Comparison of ENCODE assay signal across 10 cellular contexts in genomic region chr13:111165611-111166010, GRCh38. TPM values are rescaled to one million over a fixed set of nuclear protein-coding genes. Genes with fewer than 3 reads are reported as not detected.
DNase-seq lines count a peak whose midpoint lies in the region; ATAC-seq, FAIRE-seq and TF ChIP-seq lines count a peak whose summit lies in the region.
"Had no signal": no experiment of that assay in that cellular context is flagged by ENCODE, and none has a peak within 500 bp of the region (broad histone marks: within the 10 kb centered on the region; RNA-seq: fewer than 3 reads in every experiment).

No MANE protein-coding gene starts in this region.

- intact Hi-C loops in GM12878 (cut with micrococcal nuclease; ENCODE audit: unreplicated experiment) = loop anchor here (1.0 to 5.0 kb wide), 2 partner anchors 19 to 37 kb away; no protein-coding TSS in a partner anchor

- RAD21 ChIA-PET in GM12878 (lab: Charles Lee; ENCODE audit: unreplicated experiment) = interaction anchor here (1.5 kb wide), 1 partner anchor 20 kb away, joined by 10 read pairs; no protein-coding TSS in a partner anchor

- ATAC-seq in GM19455 (IDR thresholded peaks at IDR 0.05; ENCODE audit: unreplicated experiment) = peak; percentile 57
- ATAC-seq in HG03039 (IDR thresholded peaks at IDR 0.05; ENCODE audit: unreplicated experiment) = peak; percentile 42
- ATAC-seq in GM12878 = peak; percentile 77

- H3K27ac ChIP-seq in GM12878 (ENCODE audit: control insufficient read depth, insufficient read depth) (peak overlapping the region; percentile 66), GM23248 (no peak overlapping the region)
- H3K27ac ChIP-seq: epithelial cell of prostate had no signal

- no TSS peak for BruUV-seq in GM12878 (replicated peaks; lab: Mats Ljungman, UMichigan)

- H3K79me2 ChIP-seq in GM12878 (ENCODE audit: control insufficient read depth, insufficient read depth, low read length) = peaks cover 96% of the 10 kb centered on the region
- peaks cover 100% of the 10 kb centered on the region for H3K79me2 ChIP-seq in GM23248 (ENCODE audit: insufficient read depth)

- no peaks in the 10 kb centered on the region for H3K9me2 ChIP-seq in GM23248 (ENCODE audit: insufficient read depth)

- H3F3A ChIP-seq in GM23248 (ENCODE audit: insufficient read depth) = no peaks in the 10 kb centered on the region

- no peak for TF ChIP-seq POLR2A in GM12878 (IDR thresholded peaks at IDR 0.05; ENCODE audit: low read depth, low read length)

- no peak for TF ChIP-seq RAD21 in GM12878 (IDR thresholded peaks at IDR 0.05; ENCODE audit: insufficient read depth, low read depth, low read length)

- TF ChIP-seq CTCF in GM10248 (IDR thresholded peaks at IDR 0.05; ENCODE audit: control extremely low read depth, extremely low read depth, low read depth, missing control alignments) = no peak
- no peak for TF ChIP-seq CTCF in GM12878 (IDR thresholded peaks at IDR 0.05 in 2 of 3, conservative IDR thresholded peaks at IDR 0.05 in 1 of 3; ENCODE audit: control insufficient read depth in 2 of 3, extremely low read depth in 1 of 3, insufficient read depth in 1 of 3, low read depth in 3 of 3, low read length in 3 of 3)

- peaks cover 6 to 27% of the 10 kb centered on the region in 2 experiments for H3K36me3 ChIP-seq in GM12878 (ENCODE audit: control insufficient read depth in 2 of 2, insufficient read depth in 2 of 2, low read length in 1 of 2)
- no peaks in the 10 kb centered on the region for H3K36me3 ChIP-seq in GM23248 (ENCODE audit: low read depth)

- CTCF ChIA-PET in GM10248 (lab: Yijun Ruan, JAX) = interaction anchor here (0.8 to 1.4 kb wide), 3 partner anchors 9 to 19 kb away, joined by 3 to 5 read pairs (median 3); no protein-coding TSS in a partner anchor
- CTCF ChIA-PET in GM12878 (lab: Yijun Ruan, JAX) = interaction anchor here (1.1 to 1.3 kb wide), 3 partner anchors 17 to 59 kb away, joined by 3 to 4 read pairs (median 3); no protein-coding TSS in a partner anchor

- POLR2A ChIA-PET in GM10248 (lab: Yijun Ruan, JAX) (interaction anchor here (0.7 kb wide), 1 partner anchor 19 kb away, joined by 3 read pairs; no protein-coding TSS in a partner anchor), GM12878 (lab: Charles Lee) (interaction anchor here (1.0 to 2.0 kb wide), 3 partner anchors 9 to 19 kb away, joined by 3 to 8 read pairs (median 3); no protein-coding TSS in a partner anchor)

- H3K4me2 ChIP-seq in GM12878 (ENCODE audit: control insufficient read depth, insufficient read depth) (peak overlapping the region; percentile 73), GM23248 (ENCODE audit: unreplicated experiment) (no peak overlapping the region)

- H3K4me3 ChIP-seq in GM12878 (peak overlapping the region; percentile 36; the same call in 1 of the 2 replicates), GM23248 (no peak overlapping the region)

- FAIRE-seq in GM12878 (lab: Jason Lieb, UNC) = no peak

- H2AFZ ChIP-seq in GM12878 (ENCODE audit: control insufficient read depth, low read depth, low read length) (no peak overlapping the region), GM23248 (no peak overlapping the region)

- H3K4me1 ChIP-seq in GM12878 (ENCODE audit: control insufficient read depth, insufficient read depth, low read length) (peaks cover 53% of the 10 kb centered on the region), GM23248 (ENCODE audit: insufficient read depth) (no peaks in the 10 kb centered on the region)

- in situ Hi-C loops in GM12878 (cut with MboI) (loop anchor here (25.0 kb wide), 1 partner anchor 2003 kb away; no protein-coding TSS in a partner anchor), GM23248 (cut with MboI) (no loop called here)

- SMC1A ChIA-PET in GM12878 (lab: Charles Lee; ENCODE audit: uncharacterized antibody, unreplicated experiment) = interaction anchor here (0.7 to 1.8 kb wide), 3 partner anchors 9 to 19 kb away, joined by 3 to 12 read pairs (median 8); no protein-coding TSS in a partner anchor

- H3K9ac ChIP-seq in GM12878 (ENCODE audit: control insufficient read depth, insufficient read depth, low read length) (peak overlapping the region; percentile 11; the same call in 1 of the 2 replicates), GM23248 (no peak overlapping the region)

- DNase-seq in GM10248 (ENCODE audit: extremely low spot score) (peak; percentile 51), GM12878 (ENCODE audit: low read depth, low spot score) (no peak), GM23248 (no peak)
- DNase-seq in activated CD4-positive, alpha-beta T cell treated with anti-CD3 and anti-CD28 coated beads for 1 hour = no peak
- DNase-seq in stimulated activated CD4-positive, alpha-beta T cell treated with anti-CD3 and anti-CD28 coated beads, Interleukin-15, amount 100 ng/mL, for 24 hours = no peak
- no peak for DNase-seq in stimulated activated CD4-positive, alpha-beta T cell treated with anti-CD3 and anti-CD28 coated beads, Interleukin-12 subunit alpha, Interleukin-12 subunit beta, amount 100 ng/mL, for 4 hours
- DNase-seq: NCI-H2081 treated with DMSO at 0.1 percent for 48 hours had no signal

- no peak for TF ChIP-seq EP300 in GM12878 (IDR thresholded peaks at IDR 0.05; ENCODE audit: borderline replicate concordance in 1 of 2, control insufficient read depth in 1 of 2, low read depth in 2 of 2, low read length in 2 of 2)

- peaks cover 6% of the 10 kb centered on the region; the same call in 2 of the 3 replicates for H3K9me3 ChIP-seq in GM12878 (replicated peaks; ENCODE audit: control insufficient read depth, insufficient read depth, low read length)
- H3K9me3 ChIP-seq in GM23248 (ENCODE audit: low read depth) = no peaks in the 10 kb centered on the region

- H4K20me1 ChIP-seq in GM12878 (ENCODE audit: control insufficient read depth, insufficient read depth) (peaks cover 2% of the 10 kb centered on the region; the same call in 1 of the 2 replicates), GM23248 (ENCODE audit: insufficient read depth) (peaks cover 19% of the 10 kb centered on the region; the same call in 1 of the 2 replicates)

- 12% methylated on average over 4 of the region's 4 CpGs for WGBS in GM12878 (ENCODE audit: insufficient coverage, insufficient replicate concordance, low lambda C conversion rate, missing lambda C conversion rate)
- WGBS in GM23248 (ENCODE audit: low coverage in 1 of 2, low lambda C conversion rate in 2 of 2, missing lambda C conversion rate in 2 of 2), 2 experiments = 89 to 90% methylated on average over 4 of the region's 4 CpGs

- H3K27me3 ChIP-seq in GM12878 (replicated peaks in 1 of 2; ENCODE audit: control insufficient read depth in 2 of 2, insufficient read depth in 2 of 2, low read length in 1 of 2) = no peaks in the 10 kb centered on the region
- no peaks in the 10 kb centered on the region for H3K27me3 ChIP-seq in GM23248 (replicated peaks; ENCODE audit: insufficient read depth)

TF ChIP-seq in GM12878, 131 proteins besides CTCF, POLR2A, EP300 and RAD21:
- TF ChIP-seq RUNX3 (IDR thresholded peaks at IDR 0.05; ENCODE audit: low read length) = peak; percentile 28; the same call in 1 of the 2 replicates
- no peak for TF ChIP-seq MEF2A (IDR thresholded peaks at IDR 0.05; ENCODE audit: insufficient read depth, low read depth, low read length)
- TF ChIP-seq PAX5 (IDR thresholded peaks at IDR 0.05; ENCODE audit: borderline replicate concordance, low read depth, low read length) = peak; percentile 61; the same call in 1 of the 2 replicates
- TF ChIP-seq FOXM1 (IDR thresholded peaks at IDR 0.05; ENCODE audit: low read depth, low read length) = 0 out of 2 replicates have a peak, but pooled peaks have one; percentile 26
- 0 out of 2 replicates have a peak, but pooled peaks have one; percentile 11 for TF ChIP-seq TAF1 (IDR thresholded peaks at IDR 0.05; ENCODE audit: borderline replicate concordance, low read depth, low read length)

RNA-seq across cellular contexts. Expression of gene ARHGEF7, which starts 50.5 kb away (rescaled TPM):
- total RNA-seq in GM12878 (2013; cell fraction: nucleolus; rRNA removed) = 377 and 388 TPM in 2 replicates
- total RNA-seq in GM12878 (2014; rRNA removed) = 31.4 and 34.0 TPM in 2 replicates
- 31.8 and 36.0 TPM in 2 replicates for total RNA-seq in GM12878 (2014; rRNA removed; fragmentation: Illumina TruSeq; extraction: Trizol)
- total RNA-seq in GM12878 (2021) = 65.5 and 67.1 TPM in 2 replicates
- 31.3 TPM for polyA plus RNA-seq in GM12878 (2011; ENCODE audit: low read depth)
- 35.8 and 48.2 TPM in 2 replicates for polyA plus RNA-seq in GM12878 (2011; rRNA removed)
- 29.9 and 38.0 TPM in 2 replicates for polyA plus RNA-seq in GM12878 (2011; cell fraction: cytosol; rRNA removed)
- polyA plus RNA-seq in GM12878 (2011; cell fraction: nucleus; rRNA removed) = 207 and 232 TPM in 2 replicates
- polyA plus RNA-seq in GM12878 (2012) = 41.1 and 58.4 TPM in 2 replicates
- 36.2 and 45.5 TPM in 2 replicates for polyA plus RNA-seq in GM12878 (2014; fragmentation: Illumina TruSeq; extraction: Trizol)
- polyA plus RNA-seq in GM12878 (2014; fragmentation: Nextera tagmentation; extraction: Ambion mirVana) = 1 to 10 TPM; 4.7 to 7.2 TPM
- 36.8 and 40.2 TPM in 2 replicates for polyA plus RNA-seq in GM12878 (2014; rRNA removed)
- polyA plus RNA-seq in GM12878 (2016; fragmentation: Nextera tagmentation; extraction: Ambion mirVana) = 10 to 100 TPM; 36.4 to 39.0 TPM
- polyA minus RNA-seq in GM12878 (2011; rRNA and poly(A)+ RNA removed) = 78.9 TPM in 2 replicates
- polyA minus RNA-seq in GM12878 (2011; cell fraction: cytosol; rRNA and poly(A)+ RNA removed) = 19.1 and 20.3 TPM in 2 replicates
- polyA minus RNA-seq in GM12878 (2011; cell fraction: nucleus; rRNA and poly(A)+ RNA removed) = 141 and 199 TPM in 2 replicates
- total RNA-seq in GM23248 (2014; rRNA removed; shearing (Covaris generic)) = 19.0 and 29.5 TPM in 2 replicates
- 19.7 and 23.0 TPM in 2 replicates for polyA plus RNA-seq in GM23248 (2016; fragmentation: Nextera tagmentation; extraction: Ambion mirVana)
